ENCODE assay signal across 1 cellular context in the genomic region with DNA sequence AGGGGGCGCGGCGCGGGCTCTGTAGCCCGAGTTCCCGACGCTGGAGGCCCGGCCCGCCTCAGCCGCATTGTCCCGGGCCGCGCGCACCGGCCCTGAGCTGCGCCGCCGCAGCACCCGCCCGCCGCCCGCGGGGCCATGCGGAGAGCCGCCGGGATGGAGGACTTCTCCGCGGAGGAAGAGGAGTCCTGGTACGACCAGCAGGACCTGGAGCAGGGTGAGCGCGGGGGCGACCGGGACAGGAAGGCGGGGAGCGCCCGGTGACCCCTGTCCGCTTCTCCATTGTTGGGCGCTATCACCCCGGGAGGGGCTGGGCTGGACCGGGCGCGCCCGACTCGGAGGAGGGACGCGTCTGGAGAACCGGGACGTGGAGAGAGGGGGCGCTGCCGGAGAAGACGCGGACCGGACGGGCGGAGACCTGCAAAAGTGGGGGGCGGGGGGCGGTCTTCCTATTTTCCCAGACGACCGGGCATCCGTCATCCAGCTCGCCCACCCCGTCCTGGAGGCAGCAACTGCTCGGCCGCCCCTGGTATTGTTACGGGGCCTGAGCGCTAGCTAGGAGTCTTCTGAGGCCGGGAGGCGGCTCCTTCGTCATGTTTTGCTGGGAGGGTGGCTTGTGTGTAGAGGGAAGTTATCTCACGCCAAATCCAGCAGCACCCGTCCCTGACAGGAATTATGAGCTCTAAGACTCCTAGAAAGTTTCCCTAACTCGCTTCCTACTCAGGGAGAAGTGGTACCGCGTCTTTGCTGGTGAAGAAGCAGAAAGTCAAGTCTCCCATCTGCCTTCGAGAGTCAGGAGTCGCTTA.
A peak's percentile ranks its signal among the peaks of the same experiment; 100 is the strongest.
TF ChIP-seq lines count a peak whose summit lies in the region.

No MANE protein-coding gene starts in this region.

TF ChIP-seq in HepG2, 621 proteins besides CTCF, POLR2A, EP300 and RAD21 (continued from another document and continues in another):
- TF ChIP-seq, protein P1, sequence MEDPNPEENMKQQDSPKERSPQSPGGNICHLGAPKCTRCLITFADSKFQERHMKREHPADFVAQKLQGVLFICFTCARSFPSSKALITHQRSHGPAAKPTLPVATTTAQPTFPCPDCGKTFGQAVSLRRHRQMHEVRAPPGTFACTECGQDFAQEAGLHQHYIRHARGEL (CRISPR knock-in tag; IDR thresholded peaks at IDR 0.05): no peak
- TF ChIP-seq ZFP36L1 (CRISPR knock-in tag; IDR thresholded peaks at IDR 0.05) (no peak), AGO2 (optimal IDR thresholded peaks at IDR 0.05; ENCODE audit: low read depth, low read length) (no peak), SATB2 (CRISPR knock-in tag; IDR thresholded peaks at IDR 0.05) (no peak), ZFYVE20 (CRISPR knock-in tag; IDR thresholded peaks at IDR 0.05; ENCODE audit: borderline replicate concordance, low read depth) (no peak), ZNF235 (CRISPR knock-in tag; IDR thresholded peaks at IDR 0.05; ENCODE audit: borderline replicate concordance) (no peak), RFXANK (CRISPR knock-in tag; IDR thresholded peaks at IDR 0.05) (no peak), MEIS1 (CRISPR knock-in tag; IDR thresholded peaks at IDR 0.05; ENCODE audit: borderline replicate concordance) (no peak), SYNCRIP (IDR thresholded peaks at IDR 0.05; ENCODE audit: insufficient read depth, low read depth, low read length) (no peak), TCF12 (IDR thresholded peaks at IDR 0.05) (no peak), TCF12 (CRISPR knock-in tag; IDR thresholded peaks at IDR 0.05) (0 out of 2 replicates have a peak, but pooled peaks have one; percentile 11), ZNF101 (CRISPR knock-in tag; IDR thresholded peaks at IDR 0.05; ENCODE audit: borderline replicate concordance, low read depth) (no peak), SNAPC2 (CRISPR knock-in tag; IDR thresholded peaks at IDR 0.05) (no peak), SRSF1 (optimal IDR thresholded peaks at IDR 0.05; ENCODE audit: low read depth, low read length) (peak; percentile 52), ZNF737 (CRISPR knock-in tag; IDR thresholded peaks at IDR 0.05; ENCODE audit: borderline replicate concordance) (no peak), PHF8 (CRISPR knock-in tag; IDR thresholded peaks at IDR 0.05) (peak; percentile 33; the same call in 1 of the 2 replicates), IKZF1 (IDR thresholded peaks at IDR 0.05) (no peak), FLYWCH1 (CRISPR knock-in tag; IDR thresholded peaks at IDR 0.05) (no peak), RARA (CRISPR knock-in tag; IDR thresholded peaks at IDR 0.05) (no peak), BORCS8-MEF2B (CRISPR knock-in tag; IDR thresholded peaks at IDR 0.05) (no peak; the same call in 1 of the 2 replicates), ZNF329 (CRISPR knock-in tag; IDR thresholded peaks at IDR 0.05; ENCODE audit: low read depth) (no peak), ZBTB38 (CRISPR knock-in tag; IDR thresholded peaks at IDR 0.05) (no peak), ZNF234 (CRISPR knock-in tag; conservative IDR thresholded peaks at IDR 0.05) (no peak), GATAD1 (CRISPR knock-in tag; IDR thresholded peaks at IDR 0.05) (no peak; the same call in 1 of the 2 replicates), KLF11 (CRISPR knock-in tag; IDR thresholded peaks at IDR 0.05) (no peak), RCOR2 (CRISPR knock-in tag; IDR thresholded peaks at IDR 0.05) (no peak), PLRG1 (conservative IDR thresholded peaks at IDR 0.05) (no peak), MTF2 (CRISPR knock-in tag; IDR thresholded peaks at IDR 0.05; ENCODE audit: borderline replicate concordance) (peak; percentile 81; the same call in 1 of the 2 replicates), POLR2G (IDR thresholded peaks at IDR 0.05; ENCODE audit: low read depth, low read length) (no peak), ZBTB1 (CRISPR knock-in tag; IDR thresholded peaks at IDR 0.05; ENCODE audit: borderline replicate concordance) (no peak), KLF16 (CRISPR knock-in tag; IDR thresholded peaks at IDR 0.05) (0 out of 4 replicates have a peak, but pooled peaks of 1 of the 2 experiments have one; percentile 20), ZNF766 (CRISPR knock-in tag; IDR thresholded peaks at IDR 0.05; ENCODE audit: borderline replicate concordance) (no peak), ZNF432 (CRISPR knock-in tag; IDR thresholded peaks at IDR 0.05; ENCODE audit: borderline replicate concordance) (no peak), NR1H2 (CRISPR knock-in tag; IDR thresholded peaks at IDR 0.05; ENCODE audit: borderline replicate concordance, low read depth) (no peak), ZNF34 (CRISPR knock-in tag; IDR thresholded peaks at IDR 0.05; ENCODE audit: borderline replicate concordance) (no peak)
- TF ChIP-seq, protein P2, sequence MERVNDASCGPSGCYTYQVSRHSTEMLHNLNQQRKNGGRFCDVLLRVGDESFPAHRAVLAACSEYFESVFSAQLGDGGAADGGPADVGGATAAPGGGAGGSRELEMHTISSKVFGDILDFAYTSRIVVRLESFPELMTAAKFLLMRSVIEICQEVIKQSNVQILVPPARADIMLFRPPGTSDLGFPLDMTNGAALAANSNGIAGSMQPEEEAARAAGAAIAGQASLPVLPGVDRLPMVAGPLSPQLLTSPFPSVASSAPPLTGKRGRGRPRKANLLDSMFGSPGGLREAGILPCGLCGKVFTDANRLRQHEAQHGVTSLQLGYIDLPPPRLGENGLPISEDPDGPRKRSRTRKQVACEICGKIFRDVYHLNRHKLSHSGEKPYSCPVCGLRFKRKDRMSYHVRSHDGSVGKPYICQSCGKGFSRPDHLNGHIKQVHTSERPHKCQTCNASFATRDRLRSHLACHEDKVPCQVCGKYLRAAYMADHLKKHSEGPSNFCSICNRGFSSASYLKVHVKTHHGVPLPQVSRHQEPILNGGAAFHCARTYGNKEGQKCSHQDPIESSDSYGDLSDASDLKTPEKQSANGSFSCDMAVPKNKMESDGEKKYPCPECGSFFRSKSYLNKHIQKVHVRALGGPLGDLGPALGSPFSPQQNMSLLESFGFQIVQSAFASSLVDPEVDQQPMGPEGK (CRISPR knock-in tag; IDR thresholded peaks at IDR 0.05): peak; percentile 79
- TF ChIP-seq, protein P3, sequence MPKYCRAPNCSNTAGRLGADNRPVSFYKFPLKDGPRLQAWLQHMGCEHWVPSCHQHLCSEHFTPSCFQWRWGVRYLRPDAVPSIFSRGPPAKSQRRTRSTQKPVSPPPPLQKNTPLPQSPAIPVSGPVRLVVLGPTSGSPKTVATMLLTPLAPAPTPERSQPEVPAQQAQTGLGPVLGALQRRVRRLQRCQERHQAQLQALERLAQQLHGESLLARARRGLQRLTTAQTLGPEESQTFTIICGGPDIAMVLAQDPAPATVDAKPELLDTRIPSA (CRISPR knock-in tag; IDR thresholded peaks at IDR 0.05; ENCODE audit: borderline replicate concordance): no peak
- TF ChIP-seq, protein P4, sequence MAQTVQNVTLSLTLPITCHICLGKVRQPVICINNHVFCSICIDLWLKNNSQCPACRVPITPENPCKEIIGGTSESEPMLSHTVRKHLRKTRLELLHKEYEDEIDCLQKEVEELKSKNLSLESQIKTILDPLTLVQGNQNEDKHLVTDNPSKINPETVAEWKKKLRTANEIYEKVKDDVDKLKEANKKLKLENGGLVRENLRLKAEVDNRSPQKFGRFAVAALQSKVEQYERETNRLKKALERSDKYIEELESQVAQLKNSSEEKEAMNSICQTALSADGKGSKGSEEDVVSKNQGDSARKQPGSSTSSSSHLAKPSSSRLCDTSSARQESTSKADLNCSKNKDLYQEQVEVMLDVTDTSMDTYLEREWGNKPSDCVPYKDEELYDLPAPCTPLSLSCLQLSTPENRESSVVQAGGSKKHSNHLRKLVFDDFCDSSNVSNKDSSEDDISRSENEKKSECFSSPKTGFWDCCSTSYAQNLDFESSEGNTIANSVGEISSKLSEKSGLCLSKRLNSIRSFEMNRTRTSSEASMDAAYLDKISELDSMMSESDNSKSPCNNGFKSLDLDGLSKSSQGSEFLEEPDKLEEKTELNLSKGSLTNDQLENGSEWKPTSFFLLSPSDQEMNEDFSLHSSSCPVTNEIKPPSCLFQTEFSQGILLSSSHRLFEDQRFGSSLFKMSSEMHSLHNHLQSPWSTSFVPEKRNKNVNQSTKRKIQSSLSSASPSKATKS (CRISPR knock-in tag; IDR thresholded peaks at IDR 0.05): no peak
- TF ChIP-seq, protein P5, sequence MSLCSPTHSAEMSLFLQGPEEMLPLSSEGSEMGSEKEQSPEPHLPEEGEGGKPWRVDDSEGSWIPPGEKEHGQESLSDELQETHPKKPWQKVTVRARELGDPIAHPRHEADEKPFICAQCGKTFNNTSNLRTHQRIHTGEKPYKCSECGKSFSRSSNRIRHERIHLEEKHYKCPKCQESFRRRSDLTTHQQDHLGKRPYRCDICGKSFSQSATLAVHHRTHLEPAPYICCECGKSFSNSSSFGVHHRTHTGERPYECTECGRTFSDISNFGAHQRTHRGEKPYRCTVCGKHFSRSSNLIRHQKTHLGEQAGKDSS (CRISPR knock-in tag; IDR thresholded peaks at IDR 0.05; ENCODE audit: borderline replicate concordance, low read depth): no peak
- TF ChIP-seq, protein P6, sequence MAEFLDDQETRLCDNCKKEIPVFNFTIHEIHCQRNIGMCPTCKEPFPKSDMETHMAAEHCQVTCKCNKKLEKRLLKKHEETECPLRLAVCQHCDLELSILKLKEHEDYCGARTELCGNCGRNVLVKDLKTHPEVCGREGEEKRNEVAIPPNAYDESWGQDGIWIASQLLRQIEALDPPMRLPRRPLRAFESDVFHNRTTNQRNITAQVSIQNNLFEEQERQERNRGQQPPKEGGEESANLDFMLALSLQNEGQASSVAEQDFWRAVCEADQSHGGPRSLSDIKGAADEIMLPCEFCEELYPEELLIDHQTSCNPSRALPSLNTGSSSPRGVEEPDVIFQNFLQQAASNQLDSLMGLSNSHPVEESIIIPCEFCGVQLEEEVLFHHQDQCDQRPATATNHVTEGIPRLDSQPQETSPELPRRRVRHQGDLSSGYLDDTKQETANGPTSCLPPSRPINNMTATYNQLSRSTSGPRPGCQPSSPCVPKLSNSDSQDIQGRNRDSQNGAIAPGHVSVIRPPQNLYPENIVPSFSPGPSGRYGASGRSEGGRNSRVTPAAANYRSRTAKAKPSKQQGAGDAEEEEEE (CRISPR knock-in tag; IDR thresholded peaks at IDR 0.05; ENCODE audit: borderline replicate concordance): no peak
- TF ChIP-seq, protein P7, sequence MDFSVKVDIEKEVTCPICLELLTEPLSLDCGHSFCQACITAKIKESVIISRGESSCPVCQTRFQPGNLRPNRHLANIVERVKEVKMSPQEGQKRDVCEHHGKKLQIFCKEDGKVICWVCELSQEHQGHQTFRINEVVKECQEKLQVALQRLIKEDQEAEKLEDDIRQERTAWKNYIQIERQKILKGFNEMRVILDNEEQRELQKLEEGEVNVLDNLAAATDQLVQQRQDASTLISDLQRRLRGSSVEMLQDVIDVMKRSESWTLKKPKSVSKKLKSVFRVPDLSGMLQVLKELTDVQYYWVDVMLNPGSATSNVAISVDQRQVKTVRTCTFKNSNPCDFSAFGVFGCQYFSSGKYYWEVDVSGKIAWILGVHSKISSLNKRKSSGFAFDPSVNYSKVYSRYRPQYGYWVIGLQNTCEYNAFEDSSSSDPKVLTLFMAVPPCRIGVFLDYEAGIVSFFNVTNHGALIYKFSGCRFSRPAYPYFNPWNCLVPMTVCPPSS (IDR thresholded peaks at IDR 0.05): no peak
- TF ChIP-seq, protein P8, sequence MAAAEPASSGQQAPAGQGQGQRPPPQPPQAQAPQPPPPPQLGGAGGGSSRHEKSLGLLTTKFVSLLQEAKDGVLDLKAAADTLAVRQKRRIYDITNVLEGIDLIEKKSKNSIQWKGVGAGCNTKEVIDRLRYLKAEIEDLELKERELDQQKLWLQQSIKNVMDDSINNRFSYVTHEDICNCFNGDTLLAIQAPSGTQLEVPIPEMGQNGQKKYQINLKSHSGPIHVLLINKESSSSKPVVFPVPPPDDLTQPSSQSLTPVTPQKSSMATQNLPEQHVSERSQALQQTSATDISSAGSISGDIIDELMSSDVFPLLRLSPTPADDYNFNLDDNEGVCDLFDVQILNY (CRISPR knock-in tag; conservative IDR thresholded peaks at IDR 0.05): no peak
- TF ChIP-seq, protein P9, sequence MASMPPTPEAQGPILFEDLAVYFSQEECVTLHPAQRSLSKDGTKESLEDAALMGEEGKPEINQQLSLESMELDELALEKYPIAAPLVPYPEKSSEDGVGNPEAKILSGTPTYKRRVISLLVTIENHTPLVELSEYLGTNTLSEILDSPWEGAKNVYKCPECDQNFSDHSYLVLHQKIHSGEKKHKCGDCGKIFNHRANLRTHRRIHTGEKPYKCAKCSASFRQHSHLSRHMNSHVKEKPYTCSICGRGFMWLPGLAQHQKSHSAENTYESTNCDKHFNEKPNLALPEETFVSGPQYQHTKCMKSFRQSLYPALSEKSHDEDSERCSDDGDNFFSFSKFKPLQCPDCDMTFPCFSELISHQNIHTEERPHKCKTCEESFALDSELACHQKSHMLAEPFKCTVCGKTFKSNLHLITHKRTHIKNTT (CRISPR knock-in tag; IDR thresholded peaks at IDR 0.05): no peak
- TF ChIP-seq, protein P10, sequence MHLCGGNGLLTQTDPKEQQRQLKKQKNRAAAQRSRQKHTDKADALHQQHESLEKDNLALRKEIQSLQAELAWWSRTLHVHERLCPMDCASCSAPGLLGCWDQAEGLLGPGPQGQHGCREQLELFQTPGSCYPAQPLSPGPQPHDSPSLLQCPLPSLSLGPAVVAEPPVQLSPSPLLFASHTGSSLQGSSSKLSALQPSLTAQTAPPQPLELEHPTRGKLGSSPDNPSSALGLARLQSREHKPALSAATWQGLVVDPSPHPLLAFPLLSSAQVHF (CRISPR knock-in tag; IDR thresholded peaks at IDR 0.05): no peak
- TF ChIP-seq, protein P11, sequence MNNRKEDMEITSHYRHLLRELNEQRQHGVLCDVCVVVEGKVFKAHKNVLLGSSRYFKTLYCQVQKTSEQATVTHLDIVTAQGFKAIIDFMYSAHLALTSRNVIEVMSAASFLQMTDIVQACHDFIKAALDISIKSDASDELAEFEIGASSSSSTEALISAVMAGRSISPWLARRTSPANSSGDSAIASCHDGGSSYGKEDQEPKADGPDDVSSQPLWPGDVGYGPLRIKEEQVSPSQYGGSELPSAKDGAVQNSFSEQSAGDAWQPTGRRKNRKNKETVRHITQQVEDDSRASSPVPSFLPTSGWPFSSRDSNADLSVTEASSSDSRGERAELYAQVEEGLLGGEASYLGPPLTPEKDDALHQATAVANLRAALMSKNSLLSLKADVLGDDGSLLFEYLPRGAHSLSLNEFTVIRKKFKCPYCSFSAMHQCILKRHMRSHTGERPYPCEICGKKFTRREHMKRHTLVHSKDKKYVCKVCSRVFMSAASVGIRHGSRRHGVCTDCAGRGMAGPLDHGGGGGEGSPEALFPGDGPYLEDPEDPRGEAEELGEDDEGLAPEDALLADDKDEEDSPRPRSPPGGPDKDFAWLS (CRISPR knock-in tag; IDR thresholded peaks at IDR 0.05; ENCODE audit: borderline replicate concordance): no peak
- TF ChIP-seq, protein P12, sequence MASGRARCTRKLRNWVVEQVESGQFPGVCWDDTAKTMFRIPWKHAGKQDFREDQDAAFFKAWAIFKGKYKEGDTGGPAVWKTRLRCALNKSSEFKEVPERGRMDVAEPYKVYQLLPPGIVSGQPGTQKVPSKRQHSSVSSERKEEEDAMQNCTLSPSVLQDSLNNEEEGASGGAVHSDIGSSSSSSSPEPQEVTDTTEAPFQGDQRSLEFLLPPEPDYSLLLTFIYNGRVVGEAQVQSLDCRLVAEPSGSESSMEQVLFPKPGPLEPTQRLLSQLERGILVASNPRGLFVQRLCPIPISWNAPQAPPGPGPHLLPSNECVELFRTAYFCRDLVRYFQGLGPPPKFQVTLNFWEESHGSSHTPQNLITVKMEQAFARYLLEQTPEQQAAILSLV (CRISPR knock-in tag; IDR thresholded peaks at IDR 0.05; ENCODE audit: borderline replicate concordance): no peak
